ENCODE assay signal across 7 cellular contexts in the genomic region with DNA sequence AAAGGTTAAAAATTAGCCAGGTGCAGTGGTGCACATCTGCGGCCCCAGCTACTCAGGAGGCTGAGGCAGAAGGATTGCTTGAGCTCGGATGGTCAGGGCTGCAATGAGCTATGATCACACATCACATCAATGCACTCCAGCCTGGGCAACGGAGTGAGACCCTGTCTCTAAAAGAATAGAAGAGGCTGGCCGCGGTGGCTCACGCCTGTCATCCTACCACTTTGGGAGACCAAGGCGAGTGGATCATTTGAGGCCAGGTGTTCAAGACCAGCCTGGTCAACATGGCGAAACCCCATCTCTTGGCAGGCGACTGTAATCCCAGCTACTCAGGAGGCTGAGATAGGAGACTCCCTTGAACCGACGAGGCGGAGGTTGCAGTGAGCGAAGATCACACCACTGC. TPM values are rescaled to one million over a fixed set of nuclear protein-coding genes. Genes with fewer than 3 reads are reported as not detected.
"Had no signal": no experiment of that assay in that cellular context is flagged by ENCODE, and none has a peak within 500 bp of the region (broad histone marks: within the 10 kb centered on the region; RNA-seq: fewer than 3 reads in every experiment).

No MANE protein-coding gene starts in this region.

RNA-seq across cellular contexts. Expression of gene IZUMO2, which starts 59.7 kb away (rescaled TPM):
- total RNA-seq: OCI-LY7, PC-3, PC-9, Peyer's patch, RPMI7951, SJSA1, SK-MEL-5 had no signal
